ENCODE assay signal across 1 cellular context in the genomic region with DNA sequence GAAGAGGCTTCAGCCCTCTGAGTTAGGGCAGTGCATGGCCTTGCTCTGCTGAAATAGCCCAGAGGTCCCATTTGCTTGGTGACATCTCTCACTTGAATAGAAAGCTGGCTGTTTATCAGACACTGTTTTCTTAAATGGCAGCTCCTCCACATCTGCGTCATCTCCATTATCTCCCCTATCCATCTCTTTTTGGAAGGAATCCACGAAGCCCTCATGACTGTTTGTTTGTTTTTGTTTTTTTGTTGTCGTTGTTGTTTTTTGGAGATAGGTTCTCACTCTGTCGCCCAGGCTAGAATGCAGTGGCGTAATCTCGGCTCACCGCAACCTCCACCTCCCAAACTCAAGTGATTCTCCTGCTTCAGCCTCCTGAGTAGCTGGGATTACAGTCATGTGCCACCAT.
TF ChIP-seq lines count a peak whose summit lies in the region.

No MANE protein-coding gene starts in this region.

TF ChIP-seq in H1, 55 proteins besides CTCF, POLR2A, EP300 and RAD21:
- TF ChIP-seq, protein P1, sequence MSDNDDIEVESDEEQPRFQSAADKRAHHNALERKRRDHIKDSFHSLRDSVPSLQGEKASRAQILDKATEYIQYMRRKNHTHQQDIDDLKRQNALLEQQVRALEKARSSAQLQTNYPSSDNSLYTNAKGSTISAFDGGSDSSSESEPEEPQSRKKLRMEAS (IDR thresholded peaks at IDR 0.05), result no peak
- TF ChIP-seq ASH2L (IDR thresholded peaks at IDR 0.05; ENCODE audit: low read length), result no peak
- no peak for TF ChIP-seq BACH1 (IDR thresholded peaks at IDR 0.05; ENCODE audit: low read length)
- TF ChIP-seq SP1 (IDR thresholded peaks at IDR 0.05; ENCODE audit: low read depth, low read length), result no peak
- TF ChIP-seq, protein P2, sequence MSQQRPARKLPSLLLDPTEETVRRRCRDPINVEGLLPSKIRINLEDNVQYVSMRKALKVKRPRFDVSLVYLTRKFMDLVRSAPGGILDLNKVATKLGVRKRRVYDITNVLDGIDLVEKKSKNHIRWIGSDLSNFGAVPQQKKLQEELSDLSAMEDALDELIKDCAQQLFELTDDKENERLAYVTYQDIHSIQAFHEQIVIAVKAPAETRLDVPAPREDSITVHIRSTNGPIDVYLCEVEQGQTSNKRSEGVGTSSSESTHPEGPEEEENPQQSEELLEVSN (IDR thresholded peaks at IDR 0.05), result no peak
- TF ChIP-seq, protein P3, sequence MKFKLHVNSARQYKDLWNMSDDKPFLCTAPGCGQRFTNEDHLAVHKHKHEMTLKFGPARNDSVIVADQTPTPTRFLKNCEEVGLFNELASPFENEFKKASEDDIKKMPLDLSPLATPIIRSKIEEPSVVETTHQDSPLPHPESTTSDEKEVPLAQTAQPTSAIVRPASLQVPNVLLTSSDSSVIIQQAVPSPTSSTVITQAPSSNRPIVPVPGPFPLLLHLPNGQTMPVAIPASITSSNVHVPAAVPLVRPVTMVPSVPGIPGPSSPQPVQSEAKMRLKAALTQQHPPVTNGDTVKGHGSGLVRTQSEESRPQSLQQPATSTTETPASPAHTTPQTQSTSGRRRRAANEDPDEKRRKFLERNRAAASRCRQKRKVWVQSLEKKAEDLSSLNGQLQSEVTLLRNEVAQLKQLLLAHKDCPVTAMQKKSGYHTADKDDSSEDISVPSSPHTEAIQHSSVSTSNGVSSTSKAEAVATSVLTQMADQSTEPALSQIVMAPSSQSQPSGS (IDR thresholded peaks at IDR 0.05; ENCODE audit: low read length), result no peak
- no peak for TF ChIP-seq TEAD4 (IDR thresholded peaks at IDR 0.05; ENCODE audit: low read depth, low read length)
- TF ChIP-seq CBX8 (IDR thresholded peaks at IDR 0.05; ENCODE audit: borderline replicate concordance, low read depth, low read length), result no peak
- no peak for TF ChIP-seq BRCA1 (IDR thresholded peaks at IDR 0.05; ENCODE audit: low read depth, low read length)
- no peak for TF ChIP-seq KDM1A (IDR thresholded peaks at IDR 0.05; ENCODE audit: borderline replicate concordance, low read length)
